ENCODE assay signal across 1 cellular context in genomic region chr20:63908008-63908682, GRCh38.
TF ChIP-seq lines count a peak whose summit lies in the region.

No MANE protein-coding gene starts in this region.

TF ChIP-seq in K562, 482 proteins besides CTCF, POLR2A, EP300 and RAD21:
- TF ChIP-seq SREBF2 (CRISPR knock-in tag; IDR thresholded peaks at IDR 0.05), result no peak
- TF ChIP-seq RAD51 (IDR thresholded peaks at IDR 0.05; ENCODE audit: borderline replicate concordance, low read depth), result no peak
- no peak for TF ChIP-seq L3MBTL2 (IDR thresholded peaks at IDR 0.05)
- no peak for TF ChIP-seq FOXM1 (IDR thresholded peaks at IDR 0.05; ENCODE audit: low read depth)
- no peak for TF ChIP-seq FOXM1 (CRISPR knock-in tag; IDR thresholded peaks at IDR 0.05; ENCODE audit: low read depth)
